In the genomic region with DNA sequence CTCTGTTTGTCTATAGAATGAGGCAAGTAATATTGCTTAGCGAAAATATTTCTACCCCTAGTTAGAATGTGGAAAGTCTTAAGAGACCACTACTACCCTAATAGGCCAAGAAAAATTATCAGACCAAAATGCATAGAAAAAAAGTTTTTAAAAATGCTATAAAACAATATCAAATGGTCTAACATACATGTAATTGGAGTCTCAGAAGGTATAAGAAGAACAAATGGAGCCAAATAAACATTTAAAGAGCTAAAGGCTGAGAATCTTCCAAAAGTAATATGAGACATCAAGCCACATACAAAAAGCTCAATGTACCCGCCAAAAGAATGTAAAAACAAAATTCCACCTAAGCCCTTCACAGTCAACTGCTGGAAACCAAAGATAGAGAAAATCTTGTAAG, we compare ENCODE assay signal across 7 cellular contexts.
"Had no signal": no experiment of that assay in that cellular context is flagged by ENCODE, and none has a peak within 500 bp of the region (broad histone marks: within the 10 kb centered on the region; RNA-seq: fewer than 3 reads in every experiment).

No MANE protein-coding gene starts in this region.

- DNase-seq: H9, HCEC 1CT, HFFc6, KG1 had no signal

- H3K4me2 ChIP-seq: GM23338 had no signal

- H3K27ac ChIP-seq: HL-60 had no signal

- ATAC-seq: GM23338, HepG2 had no signal

- H3K4me3 ChIP-seq: GM23338 had no signal

- H2AFZ ChIP-seq: GM23338 had no signal
